In the genomic region with DNA sequence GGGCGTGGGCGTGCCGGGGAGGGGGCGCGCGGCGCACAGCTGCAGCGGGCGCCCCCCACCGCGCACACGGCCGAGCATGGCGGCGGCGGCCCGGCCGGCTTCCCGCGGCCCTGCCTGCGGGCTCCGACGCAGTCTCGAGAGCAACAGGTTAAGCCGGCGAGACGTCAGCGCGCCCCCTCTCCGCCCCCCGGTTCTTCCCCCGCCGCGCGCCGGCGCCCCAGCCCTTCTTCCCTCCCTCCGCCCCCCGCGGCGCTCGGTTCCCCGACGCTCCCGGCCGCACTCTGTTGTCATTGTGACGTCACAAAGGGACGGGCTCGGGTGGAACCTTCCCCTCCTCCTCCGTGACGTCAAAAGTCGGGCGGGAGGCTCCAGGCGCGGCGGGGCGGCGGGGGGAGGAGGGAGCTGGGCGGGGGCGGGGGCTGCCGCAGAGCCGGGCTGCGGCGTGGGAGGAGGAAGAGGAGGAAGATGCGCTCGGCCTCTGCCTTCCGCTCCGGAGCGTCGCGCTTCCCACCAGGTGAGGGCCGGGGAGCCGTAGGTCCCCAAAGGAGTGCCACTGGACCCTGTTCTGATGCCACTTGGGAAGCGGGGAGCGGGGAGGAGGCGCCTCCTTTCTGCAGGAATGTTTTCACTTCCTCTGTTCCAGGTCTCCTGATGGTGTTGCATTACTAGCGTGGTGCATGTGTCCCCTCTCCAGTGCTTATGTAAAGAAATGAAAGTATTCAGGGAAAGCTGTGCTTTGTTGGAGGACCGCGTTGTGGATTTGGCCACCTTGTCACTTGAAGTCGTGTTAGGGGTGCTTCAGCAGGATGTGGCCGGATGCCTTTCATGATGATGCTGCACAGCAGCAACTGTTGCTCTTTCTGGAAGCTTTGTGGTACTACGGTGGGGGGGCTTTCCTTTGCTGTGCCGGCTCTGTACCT, we compare ENCODE assay signal across 8 cellular contexts. TPM values are rescaled to one million over a fixed set of nuclear protein-coding genes. Genes with fewer than 3 reads are reported as not detected.
A peak's percentile ranks its signal among the peaks of the same experiment; 100 is the strongest.
DNase-seq lines count a peak whose midpoint lies in the region; ATAC-seq and TF ChIP-seq lines count a peak whose summit lies in the region.

No MANE protein-coding gene starts in this region.

- peak in 1 of 4 donors; percentile 63 for TF ChIP-seq EP300 in upper lobe of left lung (IDR thresholded peaks at IDR 0.05)

- H3K27me3 ChIP-seq in left ventricle myocardium inferior (ENCODE audit: low read depth) = no peaks in the 10 kb centered on the region
- H3K27me3 ChIP-seq in upper lobe of left lung = no peaks in the 10 kb centered on the region

- peak overlapping the region; percentile 99 for H3K27ac Mint-ChIP-seq in T-helper 1 cell treated with Interleukin-12 subunit alpha and Interleukin-12 subunit beta and Interleukin-4 antibody, amounts not matched to agents 30 μg/mL and 1 μg/mL, for 36 hours
- H3K27ac Mint-ChIP-seq in progenitor cell of endocrine pancreas = peak overlapping the region; percentile 97

- H3K4me1 ChIP-seq in left ventricle myocardium inferior = peaks cover 87% of the 10 kb centered on the region
- H3K4me1 ChIP-seq in upper lobe of left lung = peaks cover 15 to 47% (median 35%) of the 10 kb centered on the region in 4 donors

- TF ChIP-seq POLR2A in upper lobe of left lung (IDR thresholded peaks at IDR 0.05) = peak in 3 of 4 donors; percentile 14 to 49 (median 23)

- DNase-seq in NCI-H146 treated with DMSO at 0.1 percent for 48 hours (lab: John Stamatoyannopoulos, UW; ENCODE audit: unreplicated experiment) = peak; percentile 56
- peak; percentile 93 for DNase-seq in amniotic stem cell (lab: John Stamatoyannopoulos, UW)
- peak; percentile 95 for DNase-seq in left ventricle myocardium inferior
- peak; percentile 89 for DNase-seq in progenitor cell of endocrine pancreas (ENCODE audit: low spot score, unreplicated experiment)
- peak; percentile 96 to 97 for DNase-seq in upper lobe of left lung

- TF ChIP-seq CTCF in left ventricle myocardium inferior (IDR thresholded peaks at IDR 0.05; ENCODE audit: borderline replicate concordance) (peak; percentile 42), progenitor cell of endocrine pancreas (IDR thresholded peaks at IDR 0.05; ENCODE audit: unreplicated experiment) (peak; percentile 23), upper lobe of left lung (IDR thresholded peaks at IDR 0.05) (peak in 3 of 6 experiments; percentile 10 to 40 (median 27))

- no peaks in the 10 kb centered on the region for H3K9me3 ChIP-seq in left ventricle myocardium inferior (replicated peaks)
- H3K9me3 ChIP-seq in upper lobe of left lung = no peaks in the 10 kb centered on the region

- H3K4me1 Mint-ChIP-seq in T-helper 1 cell treated with Interleukin-12 subunit alpha and Interleukin-12 subunit beta and Interleukin-4 antibody, amounts not matched to agents 30 μg/mL and 1 μg/mL, for 36 hours (ENCODE audit: low read depth) = peaks cover 51% of the 10 kb centered on the region
- H3K4me1 Mint-ChIP-seq in progenitor cell of endocrine pancreas (ENCODE audit: low read depth) = peaks cover 27% of the 10 kb centered on the region

- H3K36me3 Mint-ChIP-seq in T-helper 1 cell treated with Interleukin-12 subunit alpha and Interleukin-12 subunit beta and Interleukin-4 antibody, amounts not matched to agents 30 μg/mL and 1 μg/mL, for 36 hours (ENCODE audit: low read depth) = peaks cover 14% of the 10 kb centered on the region
- H3K36me3 Mint-ChIP-seq in progenitor cell of endocrine pancreas (ENCODE audit: insufficient read depth) = peaks cover 5% of the 10 kb centered on the region

- intact Hi-C loops in left ventricle myocardium inferior (cut with micrococcal nuclease) = no loop called here

- H3K4me3 ChIP-seq in GM08714 (ENCODE audit: low read length) (peak overlapping the region; percentile 83), left ventricle myocardium inferior (peak overlapping the region; percentile 90), upper lobe of left lung (peak overlapping the region; percentile 60 to 95 (median 73))

- no peaks in the 10 kb centered on the region for H3K36me3 ChIP-seq in left ventricle myocardium inferior
- H3K36me3 ChIP-seq in upper lobe of left lung = no peaks in the 10 kb centered on the region

- peak overlapping the region; percentile 94 for H3K27ac ChIP-seq in left ventricle myocardium inferior (replicated peaks)
- H3K27ac ChIP-seq in upper lobe of left lung = peak overlapping the region; percentile 89 to 98 (median 94)

- no peaks in the 10 kb centered on the region for H3K9me3 Mint-ChIP-seq in T-helper 1 cell treated with Interleukin-12 subunit alpha and Interleukin-12 subunit beta and Interleukin-4 antibody, amounts not matched to agents 30 μg/mL and 1 μg/mL, for 36 hours
- no peaks in the 10 kb centered on the region for H3K9me3 Mint-ChIP-seq in progenitor cell of endocrine pancreas (ENCODE audit: low read depth)

- WGBS in upper lobe of left lung, 2 donors = 0 to 2% methylated on average over 7 to 26 of the region's 83 CpGs

- H3K27me3 Mint-ChIP-seq in T-helper 1 cell treated with Interleukin-12 subunit alpha and Interleukin-12 subunit beta and Interleukin-4 antibody, amounts not matched to agents 30 μg/mL and 1 μg/mL, for 36 hours (ENCODE audit: low read depth) = no peaks in the 10 kb centered on the region
- no peaks in the 10 kb centered on the region for H3K27me3 Mint-ChIP-seq in progenitor cell of endocrine pancreas

- ATAC-seq in HG02763 (IDR thresholded peaks at IDR 0.05; ENCODE audit: unreplicated experiment) = peak; percentile 37
- ATAC-seq in upper lobe of left lung (ENCODE audit: low FRiP score in 2 of 2) = peak; percentile 79 to 86

- H3K4me3 Mint-ChIP-seq in T-helper 1 cell treated with Interleukin-12 subunit alpha and Interleukin-12 subunit beta and Interleukin-4 antibody, amounts not matched to agents 30 μg/mL and 1 μg/mL, for 36 hours = peak overlapping the region; percentile 95
- H3K4me3 Mint-ChIP-seq in progenitor cell of endocrine pancreas (ENCODE audit: low read depth) = peak overlapping the region; percentile 79

RNA-seq across cellular contexts. Expression of a gene that starts 2.8 kb away (rescaled TPM):
- total RNA-seq in left ventricle myocardium inferior (6.5 TPM), progenitor cell of endocrine pancreas (60.9 and 65.6 TPM in 2 replicates), upper lobe of left lung (10 to 100 TPM in 5 of 6 donors, 1 to 10 TPM in 1; 9.6 to 37.7 (median 16.4) TPM)

Comparison
In these comparisons a context has a peak if more than half of its experiments do, and no peak if none do; other contexts are left out.
1. Peak in every context shown above with its lines: DNase-seq, ATAC-seq, H3K4me3 ChIP-seq and H3K27ac ChIP-seq.